ENCODE assay signal across 2 cellular contexts in genomic region chr10:111034598-111035310, GRCh38.
TF ChIP-seq lines count a peak whose summit lies in the region.

No MANE protein-coding gene starts in this region.

TF ChIP-seq in SK-N-SH, 30 proteins besides CTCF, POLR2A, EP300 and RAD21 (continued from another document):
- TF ChIP-seq JUND (IDR thresholded peaks at IDR 0.05) (peak; percentile 17; the same call in 1 of the 2 replicates), EZH2phosphoT487 (IDR thresholded peaks at IDR 0.05; ENCODE audit: borderline replicate concordance, low read depth) (no peak), FOSL2 (IDR thresholded peaks at IDR 0.05; ENCODE audit: borderline replicate concordance, low read depth) (peak; percentile 28; the same call in 1 of the 2 replicates), IRF3 (IDR thresholded peaks at IDR 0.05; ENCODE audit: low read depth, low read length) (no peak), USF1 (IDR thresholded peaks at IDR 0.05; ENCODE audit: borderline replicate concordance, low read depth) (no peak)

TF ChIP-seq in SK-N-SH treated with all-trans-retinoic acid at 6 μM for 48 hours, 23 proteins besides CTCF, POLR2A, EP300 and RAD21 (continued from another document):
- TF ChIP-seq, protein P1, sequence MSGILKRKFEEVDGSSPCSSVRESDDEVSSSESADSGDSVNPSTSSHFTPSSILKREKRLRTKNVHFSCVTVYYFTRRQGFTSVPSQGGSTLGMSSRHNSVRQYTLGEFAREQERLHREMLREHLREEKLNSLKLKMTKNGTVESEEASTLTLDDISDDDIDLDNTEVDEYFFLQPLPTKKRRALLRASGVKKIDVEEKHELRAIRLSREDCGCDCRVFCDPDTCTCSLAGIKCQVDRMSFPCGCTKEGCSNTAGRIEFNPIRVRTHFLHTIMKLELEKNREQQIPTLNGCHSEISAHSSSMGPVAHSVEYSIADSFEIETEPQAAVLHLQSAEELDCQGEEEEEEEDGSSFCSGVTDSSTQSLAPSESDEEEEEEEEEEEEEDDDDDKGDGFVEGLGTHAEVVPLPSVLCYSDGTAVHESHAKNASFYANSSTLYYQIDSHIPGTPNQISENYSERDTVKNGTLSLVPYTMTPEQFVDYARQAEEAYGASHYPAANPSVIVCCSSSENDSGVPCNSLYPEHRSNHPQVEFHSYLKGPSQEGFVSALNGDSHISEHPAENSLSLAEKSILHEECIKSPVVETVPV (CRISPR knock-in tag; IDR thresholded peaks at IDR 0.05), result no peak
- no peak for TF ChIP-seq PATZ1 (CRISPR knock-in tag; IDR thresholded peaks at IDR 0.05; ENCODE audit: borderline replicate concordance)
